20 cellular contexts compared by ENCODE assay signal in genomic region chr13:20848944-20849343, GRCh38. TPM values are rescaled to one million over a fixed set of nuclear protein-coding genes. Genes with fewer than 3 reads are reported as not detected.
DNase-seq lines count a peak whose midpoint lies in the region; ATAC-seq and TF ChIP-seq lines count a peak whose summit lies in the region.
"Had no signal": no experiment of that assay in that cellular context is flagged by ENCODE, and none has a peak within 500 bp of the region (broad histone marks: within the 10 kb centered on the region; RNA-seq: fewer than 3 reads in every experiment).

No MANE protein-coding gene starts in this region.

- no peaks in the 10 kb centered on the region for H3K9me3 Mint-ChIP-seq in brain
- H3K9me3 Mint-ChIP-seq: activated naive CD4-positive, alpha-beta T cell treated with anti-CD3 and anti-CD28 coated beads, Interleukin-2, amount 50 U/mL, for 24 hours; nephron progenitor cell had no signal

- H3K4me3 Mint-ChIP-seq in brain: peak overlapping the region in 1 of 5 experiments; percentile 1
- H3K4me3 Mint-ChIP-seq: activated naive CD4-positive, alpha-beta T cell treated with anti-CD3 and anti-CD28 coated beads, Interleukin-2, amount 50 U/mL, for 24 hours; nephron progenitor cell had no signal

- H3K27ac Mint-ChIP-seq in brain: peak overlapping the region in 3 of 5 experiments; percentile 37 to 61 (median 52)
- H3K27ac Mint-ChIP-seq: activated naive CD4-positive, alpha-beta T cell treated with anti-CD3 and anti-CD28 coated beads, Interleukin-2, amount 50 U/mL, for 24 hours; nephron progenitor cell; progenitor cell of endocrine pancreas had no signal

- ATAC-seq in HG03457 (IDR thresholded peaks at IDR 0.05; ENCODE audit: unreplicated experiment): no peak
- ATAC-seq: K562, Panc1 had no signal

- H3K36me3 Mint-ChIP-seq in brain: peaks cover 17% of the 10 kb centered on the region

- no peak overlapping the region for H3K9ac ChIP-seq in HUES64 (ENCODE audit: low read depth, low read length)

- no peak for TF ChIP-seq CTCF in brain (conservative IDR thresholded peaks at IDR 0.05)

- H3K27ac ChIP-seq in HUES64 (ENCODE audit: low read depth, low read length) (peak overlapping the region; percentile 26; the same call in 1 of the 2 replicates), mesodermal cell (ENCODE audit: low read depth, low read length, severe bottlenecking) (peak overlapping the region; percentile 57)
- H3K27ac ChIP-seq: epithelial cell of prostate, thoracic aorta had no signal

- no peaks in the 10 kb centered on the region for H3K27me3 Mint-ChIP-seq in brain
- H3K27me3 Mint-ChIP-seq: activated naive CD4-positive, alpha-beta T cell treated with anti-CD3 and anti-CD28 coated beads, Interleukin-2, amount 50 U/mL, for 24 hours; progenitor cell of endocrine pancreas had no signal

- H3K27me3 ChIP-seq in HUES64 (ENCODE audit: insufficient read depth, low read length): no peaks in the 10 kb centered on the region

- no CpG with 5 or more reads among the region's 1 CpG for WGBS in HUES64
- no CpG with 5 or more reads among the region's 1 CpG for WGBS in mesodermal cell (ENCODE audit: insufficient coverage in 2 of 2), 2 experiments

- H3K9me3 ChIP-seq in HUES64 (ENCODE audit: insufficient read depth, low read depth, low read length): no peaks in the 10 kb centered on the region
- H3K9me3 ChIP-seq in mesodermal cell (ENCODE audit: control insufficient read depth, low read length): no peaks in the 10 kb centered on the region
- H3K9me3 ChIP-seq: thoracic aorta had no signal

- H3K4me1 ChIP-seq in HUES64 (ENCODE audit: insufficient read depth, low read length): peaks cover 3% of the 10 kb centered on the region; the same call in 1 of the 2 replicates
- peaks cover 5% of the 10 kb centered on the region for H3K4me1 ChIP-seq in mesodermal cell (ENCODE audit: control insufficient read depth, insufficient read depth, low read length, poor library complexity, severe bottlenecking)

- DNase-seq in NCI-H345 (lab: John Stamatoyannopoulos, UW): peak; percentile 31
- no peak for DNase-seq in NCI-H1105 treated with DMSO at 0.1 percent for 48 hours (lab: John Stamatoyannopoulos, UW)
- DNase-seq in NCI-H2171 treated with DMSO at 0.1 percent for 48 hours (lab: John Stamatoyannopoulos, UW): no peak
- DNase-seq: activated CD4-positive, alpha-beta T cell treated with anti-CD3 and anti-CD28 coated beads, Interleukin-2, amount 50 U/mL, for 1 hour; glutamatergic neuron; mammary epithelial cell; NCI-H1048; NCI-H2227 treated with DMSO at 0.1 percent for 48 hours; nephron progenitor cell; SW 1271 had no signal

- no peak overlapping the region for H3K4me3 ChIP-seq in HUES64 (ENCODE audit: low read length)
- H3K4me3 ChIP-seq in mesodermal cell (ENCODE audit: extremely low read depth, insufficient read depth, low read length, poor library complexity, severe bottlenecking): no peak overlapping the region
- H3K4me3 ChIP-seq: K562, thoracic aorta had no signal

- H3K36me3 ChIP-seq in HUES64 (ENCODE audit: insufficient read depth, low read length): peaks cover 12% of the 10 kb centered on the region; the same call in 1 of the 2 replicates
- peaks cover 18% of the 10 kb centered on the region for H3K36me3 ChIP-seq in mesodermal cell (ENCODE audit: control insufficient read depth, insufficient read depth, low read length)
- H3K36me3 ChIP-seq: thoracic aorta had no signal

- peaks cover 30% of the 10 kb centered on the region for H3K4me1 Mint-ChIP-seq in brain
- H3K4me1 Mint-ChIP-seq: nephron progenitor cell had no signal

RNA-seq across cellular contexts. Expression of gene XPO4, which starts 53.6 kb away (rescaled TPM):
- polyA plus RNA-seq in HUES64 (2013, experiment 1 of 2): 18.6 TPM
- 17.2 TPM for polyA plus RNA-seq in HUES64 (2013, experiment 2 of 2)
- polyA plus RNA-seq in brain (ENCODE audit: insufficient read depth, low read depth, low replicate concordance): 1.7 TPM
- polyA plus RNA-seq in mesodermal cell (2013, experiment 1 of 2): 12.9 TPM
- 12.3 TPM for polyA plus RNA-seq in mesodermal cell (2013, experiment 2 of 2)
